In genomic region chr2:241810304-241811208, GRCh38 we compare ENCODE assay signal across 16 cellular contexts. TPM values are rescaled to one million over a fixed set of nuclear protein-coding genes. Genes with fewer than 3 reads are reported as not detected.
DNase-seq lines count a peak whose midpoint lies in the region; ATAC-seq, FAIRE-seq and TF ChIP-seq lines count a peak whose summit lies in the region.
"Had no signal": no experiment of that assay in that cellular context is flagged by ENCODE, and none has a peak within 500 bp of the region (broad histone marks: within the 10 kb centered on the region; RNA-seq: fewer than 3 reads in every experiment).

No MANE protein-coding gene starts in this region.

- no peak for DNase-seq in activated CD8-positive, alpha-beta T cell treated with anti-CD3 and anti-CD28 coated beads, Interleukin-2, amount 10 ng/mL, durations not matched to agents 7 days and 5 days
- DNase-seq in activated CD8-positive, alpha-beta T cell treated with anti-CD3 and anti-CD28 coated beads for 36 hours, result no peak
- DNase-seq in Right ventricle myocardium superior (peak; percentile 78), midbrain (lab: John Stamatoyannopoulos, UW) (peak; percentile 73), upper lobe of right lung (peak; percentile 43), H54 (ENCODE audit: insufficient read length, low spot score) (no peak), cerebellar nuclear complex (lab: John Stamatoyannopoulos, UW) (no peak)
- no peak for DNase-seq in activated naive CD4-positive, alpha-beta T cell treated with anti-CD3 and anti-CD28 coated beads, Interleukin-2, amount 50 U/mL, for 16 hours
- DNase-seq: activated naive CD4-positive, alpha-beta T cell treated with anti-CD3 and anti-CD28 coated beads, Interleukin-2, amount 10 ng/mL, durations not matched to agents 7 days and 5 days; DMS53 had no signal

- no peak overlapping the region for H3K27ac Mint-ChIP-seq in activated CD8-positive, alpha-beta T cell treated with anti-CD3 and anti-CD28 coated beads, Interleukin-2, amount 10 ng/mL, durations not matched to agents 7 days and 5 days
- no peak overlapping the region for H3K27ac Mint-ChIP-seq in activated CD8-positive, alpha-beta T cell treated with anti-CD3 and anti-CD28 coated beads for 36 hours
- H3K27ac Mint-ChIP-seq: activated naive CD4-positive, alpha-beta T cell treated with anti-CD3 and anti-CD28 coated beads, Interleukin-2, amount 10 ng/mL, durations not matched to agents 7 days and 5 days; T-helper 1 cell treated with Interleukin-12 subunit alpha and Interleukin-12 subunit beta and Interleukin-4 antibody, amounts not matched to agents 30 μg/mL and 1 μg/mL, for 36 hours had no signal

- TF ChIP-seq POLR2A in H54 (IDR thresholded peaks at IDR 0.05; ENCODE audit: low read depth, low read length), result no peak

- H3K9me3 ChIP-seq in upper lobe of right lung, result no peaks in the 10 kb centered on the region

- no peak overlapping the region for H3K4me3 Mint-ChIP-seq in activated CD8-positive, alpha-beta T cell treated with anti-CD3 and anti-CD28 coated beads, Interleukin-2, amount 10 ng/mL, durations not matched to agents 7 days and 5 days
- H3K4me3 Mint-ChIP-seq in activated CD8-positive, alpha-beta T cell treated with anti-CD3 and anti-CD28 coated beads for 36 hours, result no peak overlapping the region
- H3K4me3 Mint-ChIP-seq: activated naive CD4-positive, alpha-beta T cell treated with anti-CD3 and anti-CD28 coated beads, Interleukin-2, amount 10 ng/mL, durations not matched to agents 7 days and 5 days; T-helper 1 cell treated with Interleukin-12 subunit alpha and Interleukin-12 subunit beta and Interleukin-4 antibody, amounts not matched to agents 30 μg/mL and 1 μg/mL, for 36 hours had no signal

- peak; percentile 16 for ATAC-seq in activated CD8-positive, alpha-beta T cell treated with anti-CD3 and anti-CD28 coated beads, Interleukin-2, amount 10 ng/mL, durations not matched to agents 7 days and 5 days
- ATAC-seq in activated CD8-positive, alpha-beta T cell treated with anti-CD3 and anti-CD28 coated beads for 36 hours, result no peak
- ATAC-seq in Right ventricle myocardium superior (ENCODE audit: poor library complexity) (peak; percentile 92), upper lobe of right lung (peak; percentile 11)

- H3K27me3 Mint-ChIP-seq in activated CD8-positive, alpha-beta T cell treated with anti-CD3 and anti-CD28 coated beads, Interleukin-2, amount 10 ng/mL, durations not matched to agents 7 days and 5 days (ENCODE audit: low read depth), result no peaks in the 10 kb centered on the region
- H3K27me3 Mint-ChIP-seq in activated CD8-positive, alpha-beta T cell treated with anti-CD3 and anti-CD28 coated beads for 36 hours, result peaks cover 4% of the 10 kb centered on the region

- H3K9me3 Mint-ChIP-seq in activated CD8-positive, alpha-beta T cell treated with anti-CD3 and anti-CD28 coated beads, Interleukin-2, amount 10 ng/mL, durations not matched to agents 7 days and 5 days (ENCODE audit: insufficient read depth), result no peaks in the 10 kb centered on the region
- no peaks in the 10 kb centered on the region for H3K9me3 Mint-ChIP-seq in activated CD8-positive, alpha-beta T cell treated with anti-CD3 and anti-CD28 coated beads for 36 hours
- H3K9me3 Mint-ChIP-seq: activated naive CD4-positive, alpha-beta T cell treated with anti-CD3 and anti-CD28 coated beads, Interleukin-2, amount 10 ng/mL, durations not matched to agents 7 days and 5 days; nephron; T-helper 1 cell treated with Interleukin-12 subunit alpha and Interleukin-12 subunit beta and Interleukin-4 antibody, amounts not matched to agents 30 μg/mL and 1 μg/mL, for 36 hours had no signal

- H3K27ac ChIP-seq in upper lobe of right lung, result no peak overlapping the region

- H3K36me3 ChIP-seq in upper lobe of right lung, result no peaks in the 10 kb centered on the region

- CTCF ChIA-PET in activated CD8-positive, alpha-beta T cell treated with anti-CD3 and anti-CD28 coated beads, Interleukin-2, amount 10 ng/mL, durations not matched to agents 7 days and 5 days (lab: Charles Lee), result no interaction called here
- CTCF ChIA-PET in activated CD8-positive, alpha-beta T cell treated with anti-CD3 and anti-CD28 coated beads for 36 hours (lab: Charles Lee), result interaction anchor here (1.0 to 1.5 kb wide), 2 partner anchors 25 to 29 kb away, joined by 3 read pairs; no protein-coding TSS in a partner anchor

- no peak for TF ChIP-seq CTCF in activated CD8-positive, alpha-beta T cell treated with anti-CD3 and anti-CD28 coated beads for 36 hours (IDR thresholded peaks at IDR 0.05)
- TF ChIP-seq CTCF in upper lobe of right lung (IDR thresholded peaks at IDR 0.05), result no peak

- H3K4me1 ChIP-seq in upper lobe of right lung, result no peaks in the 10 kb centered on the region

- no peaks in the 10 kb centered on the region for H3K36me3 Mint-ChIP-seq in activated CD8-positive, alpha-beta T cell treated with anti-CD3 and anti-CD28 coated beads, Interleukin-2, amount 10 ng/mL, durations not matched to agents 7 days and 5 days (ENCODE audit: low read depth)
- H3K36me3 Mint-ChIP-seq in activated CD8-positive, alpha-beta T cell treated with anti-CD3 and anti-CD28 coated beads for 36 hours (ENCODE audit: low read depth), result no peaks in the 10 kb centered on the region
- H3K36me3 Mint-ChIP-seq: activated naive CD4-positive, alpha-beta T cell treated with anti-CD3 and anti-CD28 coated beads, Interleukin-2, amount 10 ng/mL, durations not matched to agents 7 days and 5 days had no signal

- FAIRE-seq in H54 (lab: Jason Lieb, UNC), result no peak
- FAIRE-seq: keratinocyte had no signal

- POLR2A ChIA-PET in activated CD8-positive, alpha-beta T cell treated with anti-CD3 and anti-CD28 coated beads, Interleukin-2, amount 10 ng/mL, durations not matched to agents 7 days and 5 days (lab: Charles Lee), result no interaction called here
- POLR2A ChIA-PET in activated CD8-positive, alpha-beta T cell treated with anti-CD3 and anti-CD28 coated beads for 36 hours (lab: Charles Lee), result no interaction called here

- H3K27me3 ChIP-seq in upper lobe of right lung, result no peaks in the 10 kb centered on the region

- peaks cover 8% of the 10 kb centered on the region for H3K4me1 Mint-ChIP-seq in activated CD8-positive, alpha-beta T cell treated with anti-CD3 and anti-CD28 coated beads, Interleukin-2, amount 10 ng/mL, durations not matched to agents 7 days and 5 days (ENCODE audit: low read depth)
- H3K4me1 Mint-ChIP-seq in activated CD8-positive, alpha-beta T cell treated with anti-CD3 and anti-CD28 coated beads for 36 hours (ENCODE audit: low read depth), result peaks cover 2% of the 10 kb centered on the region
- H3K4me1 Mint-ChIP-seq: activated naive CD4-positive, alpha-beta T cell treated with anti-CD3 and anti-CD28 coated beads, Interleukin-2, amount 10 ng/mL, durations not matched to agents 7 days and 5 days had no signal

- intact Hi-C loops in activated CD8-positive, alpha-beta T cell treated with anti-CD3 and anti-CD28 coated beads for 36 hours (cut with micrococcal nuclease), result no loop called here
- intact Hi-C loops in Right ventricle myocardium superior (cut with DNase I) (no loop called here), upper lobe of right lung (cut with DNase I) (no loop called here)

- H3K4me3 ChIP-seq in upper lobe of right lung, result no peak overlapping the region

RNA-seq across cellular contexts. Expression of gene NEU4, which starts 1.6 kb away (rescaled TPM):
- under 1 TPM; 0.31 to 0.45 TPM for total RNA-seq in activated CD8-positive, alpha-beta T cell treated with anti-CD3 and anti-CD28 coated beads, Interleukin-2, amount 10 ng/mL, durations not matched to agents 7 days and 5 days
- under 1 TPM; 0.38 to 0.54 TPM for total RNA-seq in activated CD8-positive, alpha-beta T cell treated with anti-CD3 and anti-CD28 coated beads for 36 hours
- total RNA-seq in Right ventricle myocardium superior (not detected), upper lobe of right lung (0.23 TPM)
- total RNA-seq: fibroblast of lung had no signal

RNA-seq across cellular contexts. Expression of gene GAL3ST2, which starts 33.9 kb away (rescaled TPM):
- total RNA-seq in activated CD8-positive, alpha-beta T cell treated with anti-CD3 and anti-CD28 coated beads, Interleukin-2, amount 10 ng/mL, durations not matched to agents 7 days and 5 days, result under 1 TPM; 0.34 TPM
- under 1 TPM; 0.89 to 0.95 TPM for total RNA-seq in activated CD8-positive, alpha-beta T cell treated with anti-CD3 and anti-CD28 coated beads for 36 hours
- not detected for total RNA-seq in Right ventricle myocardium superior
- not detected for total RNA-seq in upper lobe of right lung
- total RNA-seq: urinary bladder had no signal

RNA-seq across cellular contexts. Expression of gene PDCD1, which starts 48.1 kb away (rescaled TPM):
- total RNA-seq in activated CD8-positive, alpha-beta T cell treated with anti-CD3 and anti-CD28 coated beads, Interleukin-2, amount 10 ng/mL, durations not matched to agents 7 days and 5 days, result 1 to 10 TPM; 2.4 to 2.5 TPM
- total RNA-seq in activated CD8-positive, alpha-beta T cell treated with anti-CD3 and anti-CD28 coated beads for 36 hours, result 10 to 100 TPM; 19.4 to 20.3 TPM
- total RNA-seq in Right ventricle myocardium superior (2.0 TPM), upper lobe of right lung (1.8 TPM)
- total RNA-seq: cerebellum, fibroblast of lung, urinary bladder had no signal

RNA-seq across cellular contexts. Expression of gene RTP5, which starts 59.0 kb away (rescaled TPM):
- total RNA-seq in activated CD8-positive, alpha-beta T cell treated with anti-CD3 and anti-CD28 coated beads, Interleukin-2, amount 10 ng/mL, durations not matched to agents 7 days and 5 days, result not detected
- total RNA-seq in activated CD8-positive, alpha-beta T cell treated with anti-CD3 and anti-CD28 coated beads for 36 hours, result under 1 TPM; 0.22 to 0.29 TPM
- total RNA-seq in Right ventricle myocardium superior (not detected), upper lobe of right lung (not detected)
- total RNA-seq: fibroblast of lung, urinary bladder had no signal

Comparison
In these comparisons a context has a peak if more than half of its experiments do, and no peak if none do; other contexts are left out.
1. DNase-seq: peak in Right ventricle myocardium superior (single experiment), midbrain (single experiment) and upper lobe of right lung (single experiment); none in activated CD8-positive, alpha-beta T cell treated with anti-CD3 and anti-CD28 coated beads, Interleukin-2, amount 10 ng/mL, durations not matched to agents 7 days and 5 days (single experiment), activated CD8-positive, alpha-beta T cell treated with anti-CD3 and anti-CD28 coated beads for 36 hours (single experiment), H54 (single experiment), activated naive CD4-positive, alpha-beta T cell treated with anti-CD3 and anti-CD28 coated beads, Interleukin-2, amount 50 U/mL, for 16 hours (single experiment) and cerebellar nuclear complex (0 of 2).